In genomic region chr4:148831945-148832344, GRCh38 we compare ENCODE assay signal across 15 cellular contexts.
DNase-seq lines count a peak whose midpoint lies in the region; ATAC-seq, FAIRE-seq and TF ChIP-seq lines count a peak whose summit lies in the region.
"Had no signal": no experiment of that assay in that cellular context is flagged by ENCODE, and none has a peak within 500 bp of the region (broad histone marks: within the 10 kb centered on the region; RNA-seq: fewer than 3 reads in every experiment).

No MANE protein-coding gene starts in this region.

- no peak overlapping the region for H3K27ac Mint-ChIP-seq in effector memory CD8-positive, alpha-beta T cell
- no peak overlapping the region for H3K27ac Mint-ChIP-seq in stimulated activated naive CD8-positive, alpha-beta T cell treated with anti-CD3 and anti-CD28 coated beads, Interleukin-15, amount 100 ng/mL, for 72 hours
- H3K27ac Mint-ChIP-seq: activated T-cell treated with anti-CD3 and anti-CD28 coated beads, Interleukin-2, amount 50 U/mL, for 72 hours; B cell; IgD-negative memory B cell had no signal

- H3K36me3 Mint-ChIP-seq in effector memory CD8-positive, alpha-beta T cell (ENCODE audit: insufficient read depth) = peaks cover 5% of the 10 kb centered on the region

- FAIRE-seq in islet of Langerhans (lab: Jason Lieb, UNC) = peak; percentile 90

- H3K27me3 ChIP-seq in AG04450 (ENCODE audit: control insufficient read depth, insufficient read depth, low read length) (no peaks in the 10 kb centered on the region), brain microvascular endothelial cell (replicated peaks) (no peaks in the 10 kb centered on the region)

- peak; percentile 30 for DNase-seq in AG04450 (ENCODE audit: low read depth, low spot score)
- peak; percentile 78 for DNase-seq in HS-5 (ENCODE audit: low read depth)
- peak; percentile 59 for DNase-seq in brain microvascular endothelial cell
- no peak for DNase-seq in effector memory CD8-positive, alpha-beta T cell
- DNase-seq in NCI-H1436 (lab: John Stamatoyannopoulos, UW) = no peak
- DNase-seq in stimulated activated naive CD8-positive, alpha-beta T cell treated with anti-CD3 and anti-CD28 coated beads, Interleukin-15, amount 100 ng/mL, for 72 hours = no peak
- DNase-seq: activated CD4-positive, CD25-positive, alpha-beta regulatory T cell treated with anti-CD3 and anti-CD28 coated beads, Interleukin-2, amount 50 U/mL, for 72 hours; activated T-cell treated with anti-CD3 and anti-CD28 coated beads, Interleukin-2, amount 50 U/mL, for 72 hours; central memory CD4-positive, alpha-beta T cell; head of caudate nucleus had no signal

- POLR2A ChIA-PET in AG04450 (lab: Yijun Ruan, JAX) = no interaction called here

- TF ChIP-seq CTCF in AG04450 (IDR thresholded peaks at IDR 0.05; ENCODE audit: low read depth, low read length) = no peak
- no peak for TF ChIP-seq CTCF in brain microvascular endothelial cell (IDR thresholded peaks at IDR 0.05; ENCODE audit: low read depth, low read length, missing control alignments)

- H3K36me3 ChIP-seq in brain microvascular endothelial cell (replicated peaks) = no peaks in the 10 kb centered on the region
- H3K36me3 ChIP-seq: prostate gland had no signal

- H3K27ac ChIP-seq in AG04450 (ENCODE audit: low read depth, low read length) (no peak overlapping the region), brain microvascular endothelial cell (peak overlapping the region; percentile 24)
- H3K27ac ChIP-seq: prostate gland had no signal

- in situ Hi-C loops in brain microvascular endothelial cell (cut with HindIII; ENCODE audit: low pct_ligation_motif_present, low sequenced_read_pairs) = no loop called here

- no peaks in the 10 kb centered on the region for H3K9me3 ChIP-seq in AG04450 (ENCODE audit: control insufficient read depth, insufficient read depth, low read length)
- H3K9me3 ChIP-seq: prostate gland had no signal

- H3K27me3 Mint-ChIP-seq in effector memory CD8-positive, alpha-beta T cell = peaks cover 0 to 20% of the 10 kb centered on the region in 2 donors
- H3K27me3 Mint-ChIP-seq in stimulated activated naive CD8-positive, alpha-beta T cell treated with anti-CD3 and anti-CD28 coated beads, Interleukin-15, amount 100 ng/mL, for 72 hours = no peaks in the 10 kb centered on the region
- H3K27me3 Mint-ChIP-seq: B cell, IgD-negative memory B cell had no signal

- no peak overlapping the region for H3K4me3 Mint-ChIP-seq in effector memory CD8-positive, alpha-beta T cell
- no peak overlapping the region for H3K4me3 Mint-ChIP-seq in stimulated activated naive CD8-positive, alpha-beta T cell treated with anti-CD3 and anti-CD28 coated beads, Interleukin-15, amount 100 ng/mL, for 72 hours
- H3K4me3 Mint-ChIP-seq: activated T-cell treated with anti-CD3 and anti-CD28 coated beads, Interleukin-2, amount 50 U/mL, for 72 hours; B cell; IgD-negative memory B cell had no signal

- H3K4me1 Mint-ChIP-seq in effector memory CD8-positive, alpha-beta T cell (ENCODE audit: low read depth in 2 of 2) = no peaks in the 10 kb centered on the region
- peaks cover 11% of the 10 kb centered on the region for H3K4me1 Mint-ChIP-seq in stimulated activated naive CD8-positive, alpha-beta T cell treated with anti-CD3 and anti-CD28 coated beads, Interleukin-15, amount 100 ng/mL, for 72 hours

- H3K9me3 Mint-ChIP-seq in effector memory CD8-positive, alpha-beta T cell = no peaks in the 10 kb centered on the region
- peaks cover 0 to 11% of the 10 kb centered on the region in 2 donors for H3K9me3 Mint-ChIP-seq in stimulated activated naive CD8-positive, alpha-beta T cell treated with anti-CD3 and anti-CD28 coated beads, Interleukin-15, amount 100 ng/mL, for 72 hours

- ATAC-seq in GM18868 (IDR thresholded peaks at IDR 0.05; ENCODE audit: unreplicated experiment) = no peak
- no peak for ATAC-seq in effector memory CD8-positive, alpha-beta T cell (replicated peaks)
- ATAC-seq in stimulated activated naive CD8-positive, alpha-beta T cell treated with anti-CD3 and anti-CD28 coated beads, Interleukin-15, amount 100 ng/mL, for 72 hours = no peak
- ATAC-seq: activated T-cell treated with anti-CD3 and anti-CD28 coated beads, Interleukin-2, amount 50 U/mL, for 72 hours had no signal

- CTCF ChIA-PET in AG04450 (lab: Charles Lee) = no interaction called here

- H3K4me3 ChIP-seq in AG04450 (ENCODE audit: low read depth, low read length) (no peak overlapping the region), brain microvascular endothelial cell (ENCODE audit: low read depth, low read length) (no peak overlapping the region)
- H3K4me3 ChIP-seq: prostate gland had no signal

Comparison
In these comparisons a context has a peak if more than half of its experiments do, and no peak if none do; other contexts are left out.
1. DNase-seq: peak in AG04450 (single experiment), HS-5 (single experiment) and brain microvascular endothelial cell (single experiment); none in effector memory CD8-positive, alpha-beta T cell (0 of 3), NCI-H1436 (single experiment) and stimulated activated naive CD8-positive, alpha-beta T cell treated with anti-CD3 and anti-CD28 coated beads, Interleukin-15, amount 100 ng/mL, for 72 hours (0 of 2).